14 cellular contexts compared by ENCODE assay signal in the genomic region with DNA sequence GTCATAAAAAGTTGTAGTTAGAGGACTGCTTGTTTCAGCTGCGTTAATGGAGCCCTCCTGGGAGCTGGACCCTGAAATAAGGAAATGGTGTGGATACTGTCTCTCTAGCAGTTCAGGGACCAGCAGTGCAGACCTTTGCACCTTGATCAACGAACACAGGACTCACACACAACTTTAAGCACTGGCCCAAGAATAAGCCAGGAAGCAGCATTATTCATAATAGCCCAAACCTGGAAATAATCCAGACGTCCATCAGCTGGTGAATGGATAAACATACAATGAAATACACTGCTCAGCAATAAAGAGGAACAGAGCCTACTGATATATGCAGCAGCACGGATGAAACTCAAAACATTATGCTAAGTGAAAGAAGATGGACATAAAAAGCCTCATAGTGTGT.
DNase-seq lines count a peak whose midpoint lies in the region; ATAC-seq and TF ChIP-seq lines count a peak whose summit lies in the region.
"Had no signal": no experiment of that assay in that cellular context is flagged by ENCODE, and none has a peak within 500 bp of the region (broad histone marks: within the 10 kb centered on the region; RNA-seq: fewer than 3 reads in every experiment).

No MANE protein-coding gene starts in this region.

- no peak overlapping the region for H3K27ac ChIP-seq in A673 (ENCODE audit: low read depth, low read length, poor library complexity, severe bottlenecking)
- H3K27ac ChIP-seq in VCaP: peak overlapping the region; percentile 42
- H3K27ac ChIP-seq: BLaER1 treated with 17β-estradiol and CSF1 and Interleukin-3, amounts not matched to agents 10 nM and 100 nM; HL-60; PC-9 had no signal

- H3K4me1 ChIP-seq in A673 (ENCODE audit: insufficient read depth, low read length, poor library complexity, severe bottlenecking): peaks cover 6% of the 10 kb centered on the region

- DNase-seq in A673 (ENCODE audit: low spot score) (peak; percentile 19), LNCaP clone FGC (ENCODE audit: low read depth) (peak; percentile 31), mesenteric fat pad (ENCODE audit: low spot score) (peak; percentile 6), T-helper 9 cell (no peak)
- DNase-seq: NCI-H187 treated with DMSO at 0.1 percent for 48 hours, NCI-H2171 treated with DMSO at 0.1 percent for 48 hours, NCI-H510A treated with DMSO at 0.1 percent for 48 hours, PC-9 had no signal

- TF ChIP-seq CTCF in A673 (conservative IDR thresholded peaks at IDR 0.05; ENCODE audit: low read depth, low read length) (no peak), LNCaP clone FGC (IDR thresholded peaks at IDR 0.05; ENCODE audit: control insufficient read depth, extremely low read depth, insufficient read depth) (no peak), VCaP (conservative IDR thresholded peaks at IDR 0.05) (no peak)

- BruUV-seq in A673 (replicated peaks; lab: Mats Ljungman, UMichigan): no TSS peak

- H3K36me3 ChIP-seq in A673 (ENCODE audit: insufficient read depth, low read length, poor library complexity, severe bottlenecking): no peaks in the 10 kb centered on the region
- H3K36me3 ChIP-seq: BLaER1 treated with 17β-estradiol and CSF1 and Interleukin-3, amounts not matched to agents 10 nM and 100 nM had no signal

- intact Hi-C loops in A673 (cut with micrococcal nuclease; ENCODE audit: unreplicated experiment): no loop called here

- POLR2A ChIA-PET in A673 (lab: Charles Lee; ENCODE audit: low non-redundant PET): no interaction called here

- H3K9me3 ChIP-seq in A673 (ENCODE audit: low read depth, low read length, poor library complexity, severe bottlenecking): no peaks in the 10 kb centered on the region
- H3K9me3 ChIP-seq: BLaER1 treated with 17β-estradiol and CSF1 and Interleukin-3, amounts not matched to agents 10 nM and 100 nM had no signal

- ATAC-seq in SK-N-SH treated with all-trans-retinoic acid at 6 μM for 48 hours: no peak
- no peak for ATAC-seq in activated CD4-positive, CD25-positive, alpha-beta regulatory T cell treated with anti-CD3 and anti-CD28 coated beads, Interleukin-2, amount 50 U/mL, for 24 hours
- ATAC-seq: K562 had no signal

- H3K27me3 ChIP-seq in A673 (replicated peaks; ENCODE audit: insufficient read depth, low read depth, low read length, poor library complexity): no peaks in the 10 kb centered on the region
- H3K27me3 ChIP-seq: BLaER1 treated with 17β-estradiol and CSF1 and Interleukin-3, amounts not matched to agents 10 nM and 100 nM had no signal

- H3K4me3 ChIP-seq in A673 (ENCODE audit: low read depth, low read length, poor library complexity, severe bottlenecking) (no peak overlapping the region), LNCaP clone FGC (ENCODE audit: low read depth, low read length) (no peak overlapping the region)
- H3K4me3 ChIP-seq: BLaER1 treated with 17β-estradiol and CSF1 and Interleukin-3, amounts not matched to agents 10 nM and 100 nM; K562; PC-9 had no signal

- CTCF ChIA-PET in A673 (lab: Charles Lee): no interaction called here

TF ChIP-seq in SK-N-SH treated with all-trans-retinoic acid at 6 μM for 48 hours, 23 proteins besides CTCF, POLR2A, EP300 and RAD21:
- TF ChIP-seq ISL1 (CRISPR knock-in tag; IDR thresholded peaks at IDR 0.05): no peak
- no peak for TF ChIP-seq BACH2 (CRISPR knock-in tag; IDR thresholded peaks at IDR 0.05; ENCODE audit: borderline replicate concordance)
- TF ChIP-seq ZFP30 (CRISPR knock-in tag; IDR thresholded peaks at IDR 0.05): no peak
- no peak for TF ChIP-seq ESRRG (CRISPR knock-in tag; IDR thresholded peaks at IDR 0.05)
- TF ChIP-seq, protein P1, sequence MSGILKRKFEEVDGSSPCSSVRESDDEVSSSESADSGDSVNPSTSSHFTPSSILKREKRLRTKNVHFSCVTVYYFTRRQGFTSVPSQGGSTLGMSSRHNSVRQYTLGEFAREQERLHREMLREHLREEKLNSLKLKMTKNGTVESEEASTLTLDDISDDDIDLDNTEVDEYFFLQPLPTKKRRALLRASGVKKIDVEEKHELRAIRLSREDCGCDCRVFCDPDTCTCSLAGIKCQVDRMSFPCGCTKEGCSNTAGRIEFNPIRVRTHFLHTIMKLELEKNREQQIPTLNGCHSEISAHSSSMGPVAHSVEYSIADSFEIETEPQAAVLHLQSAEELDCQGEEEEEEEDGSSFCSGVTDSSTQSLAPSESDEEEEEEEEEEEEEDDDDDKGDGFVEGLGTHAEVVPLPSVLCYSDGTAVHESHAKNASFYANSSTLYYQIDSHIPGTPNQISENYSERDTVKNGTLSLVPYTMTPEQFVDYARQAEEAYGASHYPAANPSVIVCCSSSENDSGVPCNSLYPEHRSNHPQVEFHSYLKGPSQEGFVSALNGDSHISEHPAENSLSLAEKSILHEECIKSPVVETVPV (CRISPR knock-in tag; IDR thresholded peaks at IDR 0.05): no peak
